25 cellular contexts compared by ENCODE assay signal in genomic region chr14:65200454-65200853, GRCh38.
DNase-seq lines count a peak whose midpoint lies in the region; ATAC-seq, FAIRE-seq and TF ChIP-seq lines count a peak whose summit lies in the region.
"Had no signal": no experiment of that assay in that cellular context is flagged by ENCODE, and none has a peak within 500 bp of the region (broad histone marks: within the 10 kb centered on the region; RNA-seq: fewer than 3 reads in every experiment).

No MANE protein-coding gene starts in this region.

- peaks cover 17% of the 10 kb centered on the region for H3K4me1 Mint-ChIP-seq in activated naive CD8-positive, alpha-beta T cell treated with anti-CD3 and anti-CD28 coated beads, Interleukin-2, amount 50 U/mL, for 24 hours
- H3K4me1 Mint-ChIP-seq in activated naive CD8-positive, alpha-beta T cell treated with anti-CD3 and anti-CD28 coated beads for 36 hours: peaks cover 15% of the 10 kb centered on the region
- peaks cover under 1% of the 10 kb centered on the region for H3K4me1 Mint-ChIP-seq in astrocyte (ENCODE audit: low read depth, unreplicated experiment)
- H3K4me1 Mint-ChIP-seq in stimulated activated memory B cell treated with anti-CD40 and anti-IgM and Interleukin-4, amounts not matched to agents 10 μg/mL and 1 μg/mL and 100 μg/mL, for 72 hours: peaks cover 50% of the 10 kb centered on the region
- H3K4me1 Mint-ChIP-seq in GM23338: no peaks in the 10 kb centered on the region; the same call in 2 of the 3 replicates

- no peak overlapping the region for H3K4me3 Mint-ChIP-seq in activated naive CD8-positive, alpha-beta T cell treated with anti-CD3 and anti-CD28 coated beads, Interleukin-2, amount 50 U/mL, for 24 hours
- no peak overlapping the region for H3K4me3 Mint-ChIP-seq in activated naive CD8-positive, alpha-beta T cell treated with anti-CD3 and anti-CD28 coated beads for 36 hours
- H3K4me3 Mint-ChIP-seq in astrocyte (ENCODE audit: unreplicated experiment) (no peak overlapping the region), GM23338 (no peak overlapping the region)
- no peak overlapping the region for H3K4me3 Mint-ChIP-seq in stimulated activated memory B cell treated with anti-CD40 and anti-IgM and Interleukin-4, amounts not matched to agents 10 μg/mL and 1 μg/mL and 100 μg/mL, for 72 hours
- H3K4me3 Mint-ChIP-seq: H9 had no signal

- no peak overlapping the region for H3K27ac Mint-ChIP-seq in activated naive CD8-positive, alpha-beta T cell treated with anti-CD3 and anti-CD28 coated beads, Interleukin-2, amount 50 U/mL, for 24 hours
- H3K27ac Mint-ChIP-seq in activated naive CD8-positive, alpha-beta T cell treated with anti-CD3 and anti-CD28 coated beads for 36 hours: no peak overlapping the region
- H3K27ac Mint-ChIP-seq in astrocyte (ENCODE audit: unreplicated experiment) (no peak overlapping the region), GM23338 (no peak overlapping the region)
- H3K27ac Mint-ChIP-seq in stimulated activated memory B cell treated with anti-CD40 and anti-IgM and Interleukin-4, amounts not matched to agents 10 μg/mL and 1 μg/mL and 100 μg/mL, for 72 hours: peak overlapping the region; percentile 12
- H3K27ac Mint-ChIP-seq: H9, IgD-negative memory B cell had no signal

- H3K4me1 ChIP-seq in Karpas-422 (ENCODE audit: low read length) (peaks cover 81% of the 10 kb centered on the region), astrocyte (ENCODE audit: insufficient read depth, low read length) (peaks cover under 1% of the 10 kb centered on the region), GM23338 (ENCODE audit: insufficient read depth) (no peaks in the 10 kb centered on the region)

- no peaks in the 10 kb centered on the region for H3F3A ChIP-seq in GM23338 (replicated peaks; ENCODE audit: low read depth)

- no peaks in the 10 kb centered on the region for H4K20me1 ChIP-seq in Karpas-422 (ENCODE audit: insufficient read depth, low read depth, low read length)
- no peaks in the 10 kb centered on the region for H4K20me1 ChIP-seq in astrocyte (ENCODE audit: insufficient read depth, low read length)
- no peaks in the 10 kb centered on the region for H4K20me1 ChIP-seq in GM23338 (replicated peaks; ENCODE audit: insufficient read depth)

- FAIRE-seq in astrocyte (lab: Jason Lieb, UNC): peak; percentile 29
- FAIRE-seq: GM12878 had no signal

- TF ChIP-seq CTCF in astrocyte (IDR thresholded peaks at IDR 0.05; ENCODE audit: insufficient read depth, low read depth, low read length): no peak
- no peak for TF ChIP-seq CTCF in GM23338 (conservative IDR thresholded peaks at IDR 0.05; ENCODE audit: low read depth in 2 of 2)

- H3K9ac ChIP-seq in Karpas-422 (ENCODE audit: low read length) (peak overlapping the region; percentile 33; the same call in 1 of the 2 replicates), astrocyte (ENCODE audit: low read length) (no peak overlapping the region)
- H3K9ac ChIP-seq: KMS-11, SK-N-SH had no signal

- ATAC-seq in activated naive CD8-positive, alpha-beta T cell treated with anti-CD3 and anti-CD28 coated beads, Interleukin-2, amount 50 U/mL, for 24 hours: peak; percentile 55
- no peak for ATAC-seq in stimulated activated memory B cell treated with anti-CD40 and anti-IgM and Interleukin-4, amounts not matched to agents 10 μg/mL and 1 μg/mL and 100 μg/mL, for 72 hours
- no peak for ATAC-seq in HG02852 (IDR thresholded peaks at IDR 0.05; ENCODE audit: unreplicated experiment)
- no peak for ATAC-seq in GM23338
- ATAC-seq: GM12878 had no signal

- H3K27ac ChIP-seq in Karpas-422 (ENCODE audit: low read length): peak overlapping the region; percentile 93
- H3K27ac ChIP-seq in astrocyte (ENCODE audit: low read depth, low read length): no peak overlapping the region
- H3K27ac ChIP-seq in GM23338 (ENCODE audit: low read depth): no peak overlapping the region
- H3K27ac ChIP-seq: 22Rv1, KMS-11, Peyer's patch had no signal

- H3K79me2 ChIP-seq in Karpas-422 (ENCODE audit: low read length) (no peaks in the 10 kb centered on the region), astrocyte (ENCODE audit: insufficient read depth, low read length) (no peaks in the 10 kb centered on the region), GM23338 (replicated peaks; ENCODE audit: insufficient read depth) (no peaks in the 10 kb centered on the region)

- H3K36me3 ChIP-seq in Karpas-422 (ENCODE audit: insufficient read depth, low read length): no peaks in the 10 kb centered on the region
- no peaks in the 10 kb centered on the region for H3K36me3 ChIP-seq in astrocyte (ENCODE audit: insufficient read depth, low read length)
- no peaks in the 10 kb centered on the region for H3K36me3 ChIP-seq in GM23338 (ENCODE audit: insufficient read depth)
- H3K36me3 ChIP-seq: BE2C, Peyer's patch had no signal

- H3K9me3 ChIP-seq in Karpas-422 (ENCODE audit: low read length) (no peaks in the 10 kb centered on the region), astrocyte (ENCODE audit: insufficient read depth, low read depth, low read length) (no peaks in the 10 kb centered on the region)
- H3K9me3 ChIP-seq: BE2C, Peyer's patch, SK-N-SH had no signal

- H3K27me3 ChIP-seq in Karpas-422 (ENCODE audit: low read length) (no peaks in the 10 kb centered on the region), astrocyte (ENCODE audit: insufficient read depth, low read length) (no peaks in the 10 kb centered on the region), GM23338 (ENCODE audit: insufficient read depth) (no peaks in the 10 kb centered on the region)
- H3K27me3 ChIP-seq: BE2C, Peyer's patch had no signal

- H3K4me3 ChIP-seq in Karpas-422 (ENCODE audit: low read length) (no peak overlapping the region), astrocyte (ENCODE audit: insufficient read depth, low read depth, low read length) (no peak overlapping the region), GM23338 (no peak overlapping the region)
- H3K4me3 ChIP-seq: GM12878, Peyer's patch had no signal

- no peaks in the 10 kb centered on the region for H3K9me3 Mint-ChIP-seq in activated naive CD8-positive, alpha-beta T cell treated with anti-CD3 and anti-CD28 coated beads, Interleukin-2, amount 50 U/mL, for 24 hours
- peaks cover 5% of the 10 kb centered on the region for H3K9me3 Mint-ChIP-seq in activated naive CD8-positive, alpha-beta T cell treated with anti-CD3 and anti-CD28 coated beads for 36 hours
- no peaks in the 10 kb centered on the region for H3K9me3 Mint-ChIP-seq in astrocyte (ENCODE audit: unreplicated experiment)
- no peaks in the 10 kb centered on the region for H3K9me3 Mint-ChIP-seq in stimulated activated memory B cell treated with anti-CD40 and anti-IgM and Interleukin-4, amounts not matched to agents 10 μg/mL and 1 μg/mL and 100 μg/mL, for 72 hours
- H3K9me3 Mint-ChIP-seq in GM23338: peaks cover 6% of the 10 kb centered on the region

- no peaks in the 10 kb centered on the region for H3K27me3 Mint-ChIP-seq in activated naive CD8-positive, alpha-beta T cell treated with anti-CD3 and anti-CD28 coated beads, Interleukin-2, amount 50 U/mL, for 24 hours
- H3K27me3 Mint-ChIP-seq in activated naive CD8-positive, alpha-beta T cell treated with anti-CD3 and anti-CD28 coated beads for 36 hours: no peaks in the 10 kb centered on the region
- peaks cover 2% of the 10 kb centered on the region for H3K27me3 Mint-ChIP-seq in astrocyte (ENCODE audit: low read depth, unreplicated experiment)
- H3K27me3 Mint-ChIP-seq in stimulated activated memory B cell treated with anti-CD40 and anti-IgM and Interleukin-4, amounts not matched to agents 10 μg/mL and 1 μg/mL and 100 μg/mL, for 72 hours: no peaks in the 10 kb centered on the region
- H3K27me3 Mint-ChIP-seq in GM23338 (ENCODE audit: insufficient read depth, low read depth, poor library complexity): peaks cover 4% of the 10 kb centered on the region
- H3K27me3 Mint-ChIP-seq: IgD-negative memory B cell had no signal

- H2AFZ ChIP-seq in Karpas-422 (ENCODE audit: low read length) (peak overlapping the region; percentile 82), astrocyte (ENCODE audit: low read depth, low read length) (no peak overlapping the region), GM23338 (no peak overlapping the region)

- no peaks in the 10 kb centered on the region for H3K9me2 ChIP-seq in Karpas-422 (replicated peaks; ENCODE audit: insufficient read depth, low read length)
- H3K9me2 ChIP-seq in GM23338 (ENCODE audit: insufficient read depth): no peaks in the 10 kb centered on the region; the same call in 1 of the 2 replicates
- H3K9me2 ChIP-seq: SK-N-SH had no signal

- no peak for DNase-seq in activated naive CD8-positive, alpha-beta T cell treated with anti-CD3 and anti-CD28 coated beads, Interleukin-2, amount 50 U/mL, for 24 hours
- DNase-seq in activated naive CD8-positive, alpha-beta T cell treated with anti-CD3 and anti-CD28 coated beads for 36 hours: no peak
- no peak for DNase-seq in Karpas-422
- no peak for DNase-seq in astrocyte (ENCODE audit: low read depth)
- no peak for DNase-seq in germinal center (ENCODE audit: low spot score)
- DNase-seq in GM23338 (ENCODE audit: low spot score): no peak
- DNase-seq: BE2C, Calu3, DMS79 treated with DMSO at 0.1 percent for 48 hours, H9, NCI-H1092, NCI-H1417 treated with DMSO at 0.1 percent for 48 hours, NCI-H1694 treated with DMSO at 0.1 percent for 48 hours, NCI-H2081, NCI-H2227 treated with DMSO at 0.1 percent for 48 hours, NCI-H510A, NCI-H69, Peyer's patch, SK-N-SH had no signal

- H3K4me2 ChIP-seq in Karpas-422 (ENCODE audit: low read depth, low read length, poor library complexity, severe bottlenecking) (peak overlapping the region; percentile 14), astrocyte (ENCODE audit: low read length) (no peak overlapping the region), GM23338 (no peak overlapping the region)
- H3K4me2 ChIP-seq: KMS-11, SK-N-SH had no signal

- H3K36me3 Mint-ChIP-seq in activated naive CD8-positive, alpha-beta T cell treated with anti-CD3 and anti-CD28 coated beads, Interleukin-2, amount 50 U/mL, for 24 hours (ENCODE audit: low read depth): no peaks in the 10 kb centered on the region
- H3K36me3 Mint-ChIP-seq in activated naive CD8-positive, alpha-beta T cell treated with anti-CD3 and anti-CD28 coated beads for 36 hours: no peaks in the 10 kb centered on the region
- H3K36me3 Mint-ChIP-seq in astrocyte (ENCODE audit: low read depth, unreplicated experiment) (no peaks in the 10 kb centered on the region), GM23338 (ENCODE audit: low read depth) (0 out of 3 replicates have a peak, but pooled peaks cover 2% of the 10 kb centered on the region)
- no peaks in the 10 kb centered on the region for H3K36me3 Mint-ChIP-seq in stimulated activated memory B cell treated with anti-CD40 and anti-IgM and Interleukin-4, amounts not matched to agents 10 μg/mL and 1 μg/mL and 100 μg/mL, for 72 hours
